ENCODE assay signal across 8 cellular contexts in the genomic region with DNA sequence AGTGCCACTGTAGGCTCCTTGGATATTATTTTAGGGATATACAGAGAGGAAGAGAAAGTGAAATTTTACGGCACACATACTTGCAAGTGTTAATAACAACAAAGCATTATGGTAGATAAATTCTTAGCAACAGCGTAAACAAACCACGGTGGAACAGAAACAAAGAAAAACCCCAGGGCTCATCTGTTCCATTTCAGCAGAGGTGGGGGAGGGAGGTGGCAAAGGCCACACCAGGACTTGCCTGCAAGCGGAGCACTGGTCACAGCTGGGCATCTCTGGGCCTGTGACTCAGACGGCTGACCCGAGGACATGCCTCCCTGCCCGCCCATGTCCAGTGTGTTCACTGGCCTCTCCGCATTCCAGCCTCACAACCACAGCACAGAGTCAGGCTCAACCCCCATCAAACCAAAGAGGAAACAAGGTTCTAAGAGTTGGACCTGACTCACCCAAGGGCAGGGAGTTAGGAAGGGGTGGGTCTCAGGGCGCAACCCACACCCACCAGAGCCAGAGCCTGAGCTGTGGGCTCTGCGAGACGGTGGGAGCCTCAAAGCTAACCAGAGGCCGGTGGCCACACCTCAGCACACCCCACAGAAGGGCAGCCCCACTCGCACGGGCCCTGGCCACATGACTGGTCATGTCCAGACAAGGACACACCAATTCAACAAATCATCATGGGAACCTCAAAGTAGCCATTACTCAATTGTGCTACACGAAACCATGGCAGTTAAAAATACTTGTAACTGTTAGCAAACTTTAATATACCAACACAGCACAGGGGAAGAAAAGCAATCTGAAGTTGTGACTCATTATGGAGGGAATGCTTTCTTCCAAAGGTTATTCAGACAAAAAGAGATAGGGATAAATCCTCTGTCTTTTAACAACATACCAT.
A peak's percentile ranks its signal among the peaks of the same experiment; 100 is the strongest.
DNase-seq lines count a peak whose midpoint lies in the region; ATAC-seq and TF ChIP-seq lines count a peak whose summit lies in the region.

No MANE protein-coding gene starts in this region.

- TF ChIP-seq CTCF in OCI-LY1 (IDR thresholded peaks at IDR 0.05; ENCODE audit: low read length) = no peak
- no peak for TF ChIP-seq CTCF in nephron (IDR thresholded peaks at IDR 0.05; ENCODE audit: unreplicated experiment in 3 of 3)

- ATAC-seq in GM18858 (IDR thresholded peaks at IDR 0.05; ENCODE audit: unreplicated experiment) (peak; percentile 73), HG03045 (IDR thresholded peaks at IDR 0.05; ENCODE audit: unreplicated experiment) (peak; percentile 86)

- H3K9ac ChIP-seq in OCI-LY1 (ENCODE audit: low read length) (no peak overlapping the region; the same call in 1 of the 2 replicates), stomach smooth muscle (ENCODE audit: low read length in 2 of 2) (peak overlapping the region; percentile 46 to 51)

- H4K20me1 ChIP-seq in OCI-LY1 (ENCODE audit: insufficient read depth, low read length) = 0 out of 2 replicates have a peak, but pooled peaks cover 3% of the 10 kb centered on the region

- H3K27me3 ChIP-seq in OCI-LY1 (ENCODE audit: insufficient read depth, low read length) (no peaks in the 10 kb centered on the region), stomach smooth muscle (ENCODE audit: control insufficient read depth in 1 of 2, insufficient read depth in 2 of 2, low read length in 2 of 2) (no peaks in the 10 kb centered on the region)

- peak; percentile 100 for DNase-seq in ACHN
- DNase-seq in activated T-cell treated with anti-CD3 and anti-CD28 coated beads, Interleukin-2, amount 50 U/mL, for 48 hours = peak; percentile 80 to 83
- DNase-seq in fibroblast of gingiva (ENCODE audit: low read depth) = peak; percentile 99

- peak overlapping the region; percentile 68 to 90 (median 76) for H3K27ac Mint-ChIP-seq in nephron

- peak overlapping the region; percentile 38 for H3K4me2 ChIP-seq in OCI-LY1 (ENCODE audit: low read length)

- no peaks in the 10 kb centered on the region for H3K36me3 Mint-ChIP-seq in nephron (ENCODE audit: low read depth)

- no peaks in the 10 kb centered on the region for H3K36me3 ChIP-seq in OCI-LY1 (ENCODE audit: insufficient read depth, low read length)
- H3K36me3 ChIP-seq in stomach smooth muscle (ENCODE audit: control insufficient read depth in 2 of 2, insufficient read depth in 2 of 2, low read length in 2 of 2) = no peaks in the 10 kb centered on the region

- no peak overlapping the region for H3K4me3 ChIP-seq in OCI-LY1 (ENCODE audit: low read depth, low read length, poor library complexity, severe bottlenecking)
- peak overlapping the region; percentile 49 to 72 for H3K4me3 ChIP-seq in stomach smooth muscle (ENCODE audit: low read length in 2 of 2)

- peak overlapping the region; percentile 3 for H3K27ac ChIP-seq in OCI-LY1 (ENCODE audit: low read depth, low read length, poor library complexity, severe bottlenecking)
- peak overlapping the region; percentile 98 for H3K27ac ChIP-seq in stomach smooth muscle (ENCODE audit: low read length)

- no peaks in the 10 kb centered on the region for H3K9me3 Mint-ChIP-seq in nephron

- 0 out of 2 replicates have a peak, but pooled peaks cover 3% of the 10 kb centered on the region for H3K79me2 ChIP-seq in OCI-LY1 (ENCODE audit: insufficient read depth, low read length)

- in situ Hi-C loops in ACHN (cut with HindIII; ENCODE audit: low pct_ligation_motif_present, low pct_unique_long_range_greater_than_20kb, low sequenced_read_pairs) = no loop called here

- H3F3A ChIP-seq in OCI-LY1 (ENCODE audit: insufficient read depth, low read length) = no peaks in the 10 kb centered on the region; the same call in 1 of the 2 replicates

- no peak overlapping the region for H2AFZ ChIP-seq in OCI-LY1 (ENCODE audit: low read length)

- H3K4me1 ChIP-seq in OCI-LY1 (ENCODE audit: insufficient read depth, low read length, severe bottlenecking) (peaks cover 31% of the 10 kb centered on the region), stomach smooth muscle (ENCODE audit: control insufficient read depth, insufficient read depth, low read length) (peaks cover 42% of the 10 kb centered on the region)

- peak overlapping the region in 2 of 3 experiments; percentile 1 to 3 for H3K4me3 Mint-ChIP-seq in nephron

- no peaks in the 10 kb centered on the region for H3K27me3 Mint-ChIP-seq in nephron (ENCODE audit: low read depth)

- no peaks in the 10 kb centered on the region for H3K9me2 ChIP-seq in OCI-LY1 (ENCODE audit: low read depth, low read length)

- H3K9me3 ChIP-seq in OCI-LY1 (ENCODE audit: low read length) (no peaks in the 10 kb centered on the region), stomach smooth muscle (ENCODE audit: control insufficient read depth in 2 of 2, low read length in 2 of 2) (no peaks in the 10 kb centered on the region)

- H3K4me1 Mint-ChIP-seq in nephron = peaks cover 67% of the 10 kb centered on the region
